8 cellular contexts compared by ENCODE assay signal in genomic region chr19:50025794-50026549, GRCh38. TPM values are rescaled to one million over a fixed set of nuclear protein-coding genes. Genes with fewer than 3 reads are reported as not detected.
DNase-seq lines count a peak whose midpoint lies in the region; ATAC-seq and TF ChIP-seq lines count a peak whose summit lies in the region.

ZNF473 (plus strand) TSS chr19:50026005; CDS start chr19:50031083, 5,078 bp downstream.

- intact Hi-C loops in activated CD8-positive, alpha-beta T cell treated with anti-CD3 and anti-CD28 coated beads for 36 hours (cut with micrococcal nuclease) = no loop called here

- H3K27ac Mint-ChIP-seq in activated CD8-positive, alpha-beta T cell treated with anti-CD3 and anti-CD28 coated beads for 36 hours = peak within 1 kb of the TSS; percentile 95

- POLR2A ChIA-PET in activated CD8-positive, alpha-beta T cell treated with anti-CD3 and anti-CD28 coated beads for 36 hours (lab: Charles Lee) = interaction anchor here (1.0 to 1.6 kb wide), 4 partner anchors 23 to 129 kb away, joined by 3 to 6 read pairs (median 4); partner anchors contain the start of genes IL4I1 and NUP62

- peak within 1 kb of the TSS; percentile 82 for H3K4me3 Mint-ChIP-seq in activated CD8-positive, alpha-beta T cell treated with anti-CD3 and anti-CD28 coated beads for 36 hours

- H3K9me3 ChIP-seq in BLaER1 (no peaks in the 10 kb centered on the region), ectodermal cell (ENCODE audit: control insufficient read depth, low read length) (no peaks in the 10 kb centered on the region)

- CTCF ChIA-PET in activated CD8-positive, alpha-beta T cell treated with anti-CD3 and anti-CD28 coated beads for 36 hours (lab: Charles Lee) = interaction anchor here (1.4 kb wide), 1 partner anchor 24 kb away, joined by 3 read pairs; no protein-coding TSS in a partner anchor

- peaks cover 22% of the 10 kb centered on the region for H3K36me3 Mint-ChIP-seq in activated CD8-positive, alpha-beta T cell treated with anti-CD3 and anti-CD28 coated beads for 36 hours (ENCODE audit: low read depth)

- H3K9ac ChIP-seq in BLaER1 = peak within 1 kb of the TSS; percentile 85

- peaks cover 36% of the 10 kb centered on the region for H3K4me1 Mint-ChIP-seq in activated CD8-positive, alpha-beta T cell treated with anti-CD3 and anti-CD28 coated beads for 36 hours (ENCODE audit: low read depth)

- peaks cover 62% of the 10 kb centered on the region for H4K20me1 ChIP-seq in BLaER1

- TF ChIP-seq CTCF in activated CD8-positive, alpha-beta T cell treated with anti-CD3 and anti-CD28 coated beads for 36 hours (IDR thresholded peaks at IDR 0.05) = no peak

- H3K4me1 ChIP-seq in BLaER1 = peaks cover 38% of the 10 kb centered on the region
- peaks cover 5% of the 10 kb centered on the region for H3K4me1 ChIP-seq in ectodermal cell (ENCODE audit: control insufficient read depth, insufficient read depth, low read length)

- peak; percentile 75 for TF ChIP-seq POLR2A in GM19193 (IDR thresholded peaks at IDR 0.05; ENCODE audit: extremely low read depth, insufficient read depth, insufficient read length)

- ATAC-seq in HG03378 (IDR thresholded peaks at IDR 0.05; ENCODE audit: unreplicated experiment) = peak; percentile 48
- ATAC-seq in activated CD8-positive, alpha-beta T cell treated with anti-CD3 and anti-CD28 coated beads for 36 hours = peak; percentile 77

- H3K27me3 ChIP-seq in BLaER1 = no peaks in the 10 kb centered on the region
- H3K27me3 ChIP-seq in ectodermal cell (ENCODE audit: control insufficient read depth, insufficient read depth, low read length, poor library complexity, severe bottlenecking) = no peaks in the 10 kb centered on the region

- H3K27ac ChIP-seq in BLaER1 = peak within 1 kb of the TSS; percentile 82
- peak within 1 kb of the TSS; percentile 56 for H3K27ac ChIP-seq in ectodermal cell (ENCODE audit: insufficient read depth, low read depth, low read length, poor library complexity, severe bottlenecking)

- H3K36me3 ChIP-seq in BLaER1 (peaks cover 50% of the 10 kb centered on the region), ectodermal cell (ENCODE audit: control insufficient read depth, insufficient read depth, low read length) (peaks cover 4% of the 10 kb centered on the region)

- DNase-seq in NCI-H774 (lab: John Stamatoyannopoulos, UW) (peak; percentile 96), mesenteric fat pad (ENCODE audit: low spot score) (peak; percentile 97)
- DNase-seq in activated CD8-positive, alpha-beta T cell treated with anti-CD3 and anti-CD28 coated beads for 36 hours = peak; percentile 94
- DNase-seq in stimulated activated CD8-positive, alpha-beta memory T cell treated with anti-CD3 and anti-CD28 coated beads, Interleukin-15, amount 100 ng/mL, for 1 hour (ENCODE audit: low read depth) = peak; percentile 84

- H3K4me3 ChIP-seq in BLaER1 (peak within 1 kb of the TSS; percentile 83), ectodermal cell (ENCODE audit: insufficient read depth, low read depth, low read length) (peak within 1 kb of the TSS; percentile 98)

- WGBS in ectodermal cell, 2 experiments = 18 to 19% methylated on average over 45 of the region's 45 CpGs

- peak within 1 kb of the TSS; percentile 91 for H3K4me2 ChIP-seq in BLaER1

- no peaks in the 10 kb centered on the region for H3K27me3 Mint-ChIP-seq in activated CD8-positive, alpha-beta T cell treated with anti-CD3 and anti-CD28 coated beads for 36 hours

- peaks cover 6% of the 10 kb centered on the region for H3K9me3 Mint-ChIP-seq in activated CD8-positive, alpha-beta T cell treated with anti-CD3 and anti-CD28 coated beads for 36 hours

RNA-seq across cellular contexts. Expression of gene ZNF473, which starts in this region (rescaled TPM):
- total RNA-seq in activated CD8-positive, alpha-beta T cell treated with anti-CD3 and anti-CD28 coated beads for 36 hours = 1 to 10 TPM; 8.9 to 9.2 TPM
- 13.8 TPM for polyA plus RNA-seq in ectodermal cell (2013, experiment 1 of 4)
- polyA plus RNA-seq in ectodermal cell (2013, experiment 2 of 4) = 12.9 TPM
- polyA plus RNA-seq in ectodermal cell (2013, experiment 3 of 4) = 11.1 TPM
- polyA plus RNA-seq in ectodermal cell (2013, experiment 4 of 4) = 11.6 TPM
- 6.8 TPM for total RNA-seq in mesenteric fat pad

Comparison
In these comparisons a context has a peak if more than half of its experiments do, and no peak if none do; other contexts are left out.
1. Peak in every context shown above with its lines: DNase-seq, ATAC-seq, H3K4me3 ChIP-seq and H3K27ac ChIP-seq.